In genomic region chr17:32319548-32319905, GRCh38 we compare ENCODE assay signal across 1 cellular context.
TF ChIP-seq lines count a peak whose summit lies in the region.

No MANE protein-coding gene starts in this region.

TF ChIP-seq in K562, 482 proteins besides CTCF, POLR2A, EP300 and RAD21 (continued from another document):
- TF ChIP-seq MIER1 (IDR thresholded peaks at IDR 0.05; ENCODE audit: low read depth) (no peak), RB1 (IDR thresholded peaks at IDR 0.05; ENCODE audit: low read depth) (peak; percentile 68), ILF3 (IDR thresholded peaks at IDR 0.05; ENCODE audit: borderline replicate concordance) (no peak), ZNF584 (CRISPR knock-in tag; IDR thresholded peaks at IDR 0.05; ENCODE audit: low read depth) (no peak), MAFK (IDR thresholded peaks at IDR 0.05; ENCODE audit: low read length) (0 out of 2 replicates have a peak, but pooled peaks have one; percentile 3), KDM1A (IDR thresholded peaks at IDR 0.05) (peak; percentile 30 to 70; a peak in 1 of 4 replicates), JUND (IDR thresholded peaks at IDR 0.05; ENCODE audit: borderline replicate concordance, low read depth, low read length) (peak; percentile 40; the same call in 1 of the 2 replicates), JUND (tag; IDR thresholded peaks at IDR 0.05; ENCODE audit: borderline replicate concordance, low read depth, low read length) (no peak), XRCC5 (IDR thresholded peaks at IDR 0.05; ENCODE audit: low read depth, low read length) (peak; percentile 49; the same call in 1 of the 2 replicates), MAZ (CRISPR knock-in tag; conservative IDR thresholded peaks at IDR 0.05 in 1 of 2, IDR thresholded peaks at IDR 0.05 in 1 of 2) (peak in 1 of 2 experiments; percentile 60; a peak in 1 of 4 replicates), TFE3 (CRISPR knock-in tag; IDR thresholded peaks at IDR 0.05) (no peak), ARID2 (IDR thresholded peaks at IDR 0.05) (peak; percentile 85), ADNP (tag; IDR thresholded peaks at IDR 0.05) (peak; percentile 81; the same call in 1 of the 2 replicates), RBM25 (IDR thresholded peaks at IDR 0.05; ENCODE audit: low read depth, low read length, severe bottlenecking) (peak; percentile 53), SMC3 (conservative IDR thresholded peaks at IDR 0.05; ENCODE audit: insufficient read depth, low read depth, low read length) (peak; percentile 95), KAT2B (IDR thresholded peaks at IDR 0.05; ENCODE audit: low read depth, low read length) (no peak), CC2D1A (IDR thresholded peaks at IDR 0.05) (peak; percentile 76; the same call in 1 of the 2 replicates), NFIC (IDR thresholded peaks at IDR 0.05) (0 out of 2 replicates have a peak, but pooled peaks have one; percentile 11), DEAF1 (CRISPR knock-in tag; IDR thresholded peaks at IDR 0.05) (peak; percentile 64), MYNN (IDR thresholded peaks at IDR 0.05) (0 out of 2 replicates have a peak, but pooled peaks have one; percentile 21), MYNN (CRISPR knock-in tag; IDR thresholded peaks at IDR 0.05) (no peak), KLF16 (IDR thresholded peaks at IDR 0.05) (peak; percentile 50; the same call in 1 of the 2 replicates), ZBTB7A (IDR thresholded peaks at IDR 0.05; ENCODE audit: borderline replicate concordance, control insufficient read depth, low read depth, low read length) (0 out of 2 replicates have a peak, but pooled peaks have one; percentile 37), CXXC5 (CRISPR knock-in tag; IDR thresholded peaks at IDR 0.05) (peak; percentile 46; the same call in 1 of the 2 replicates), CREM (IDR thresholded peaks at IDR 0.05; ENCODE audit: low read depth) (peak; percentile 29; the same call in 1 of the 2 replicates), ZNF384 (IDR thresholded peaks at IDR 0.05; ENCODE audit: low read depth, low read length) (peak; percentile 34; the same call in 1 of the 2 replicates), HDGF (IDR thresholded peaks at IDR 0.05) (no peak; the same call in 1 of the 2 replicates), DPF2 (IDR thresholded peaks at IDR 0.05) (no peak), ZNF121 (CRISPR knock-in tag; conservative IDR thresholded peaks at IDR 0.05) (peak; percentile 2; the same call in 1 of the 2 replicates), NEUROD1 (IDR thresholded peaks at IDR 0.05; ENCODE audit: borderline replicate concordance, low read depth, low read length, partially characterized antibody) (peak; percentile 37), TAF9B (IDR thresholded peaks at IDR 0.05; ENCODE audit: partially characterized antibody) (no peak), ELK3 (CRISPR knock-in tag; IDR thresholded peaks at IDR 0.05) (no peak), ZFP36 (IDR thresholded peaks at IDR 0.05; ENCODE audit: low read depth, low read length, partially characterized antibody) (peak; percentile 36), MYC (IDR thresholded peaks at IDR 0.05; ENCODE audit: low read depth, low read length) (0 out of 2 replicates have a peak, but pooled peaks have one; percentile 25), MYC (CRISPR knock-in tag; IDR thresholded peaks at IDR 0.05; ENCODE audit: borderline replicate concordance, low read depth) (no peak), KDM2B (CRISPR knock-in tag; IDR thresholded peaks at IDR 0.05) (no peak)
